ENCODE assay signal across 10 cellular contexts in the genomic region with DNA sequence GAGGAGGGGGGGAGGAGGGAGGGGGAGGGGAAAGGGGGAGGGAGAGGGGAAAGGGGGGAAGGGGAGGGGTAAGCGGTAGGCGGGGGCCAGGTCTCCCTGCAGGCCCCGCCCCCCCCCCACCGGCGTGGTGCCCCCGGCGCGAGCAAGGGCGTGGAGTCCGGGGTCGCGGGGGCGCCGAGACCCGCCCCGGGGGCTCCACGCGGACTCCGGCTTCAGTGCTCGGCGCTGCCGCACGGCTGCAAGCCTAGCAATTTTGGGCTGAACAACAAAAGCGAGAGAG. TPM values are rescaled to one million over a fixed set of nuclear protein-coding genes. Genes with fewer than 3 reads are reported as not detected.
A peak's percentile ranks its signal among the peaks of the same experiment; 100 is the strongest.
DNase-seq lines count a peak whose midpoint lies in the region; ATAC-seq and TF ChIP-seq lines count a peak whose summit lies in the region.
"Had no signal": no experiment of that assay in that cellular context is flagged by ENCODE, and none has a peak within 500 bp of the region (broad histone marks: within the 10 kb centered on the region; RNA-seq: fewer than 3 reads in every experiment).

No MANE protein-coding gene starts in this region.

- H3K27ac ChIP-seq in hepatocyte (peak overlapping the region; percentile 87), smooth muscle cell (ENCODE audit: low read depth) (peak overlapping the region; percentile 31)

- peaks cover 2% of the 10 kb centered on the region; the same call in 1 of the 2 replicates for H3K27me3 ChIP-seq in H7 (ENCODE audit: control insufficient read depth, insufficient read depth, low read length)
- H3K27me3 ChIP-seq in hepatocyte: no peaks in the 10 kb centered on the region
- H3K27me3 ChIP-seq in smooth muscle cell (ENCODE audit: low read depth): no peaks in the 10 kb centered on the region

- H3K4me3 ChIP-seq in H7 (ENCODE audit: insufficient read depth, low read depth, low read length) (peak overlapping the region; percentile 63), hepatocyte (peak overlapping the region; percentile 99), smooth muscle cell (peak overlapping the region; percentile 84)

- 0% methylated on average over 2 of the region's 24 CpGs for WGBS in hepatocyte (ENCODE audit: low lambda C conversion rate, missing lambda C conversion rate)
- WGBS in smooth muscle cell (ENCODE audit: low lambda C conversion rate): 1% methylated on average over 11 of the region's 24 CpGs

- POLR2A ChIA-PET in activated CD4-positive, alpha-beta memory T cell treated with anti-CD3 and anti-CD28 coated beads, Interleukin-2, amount 10 ng/mL, durations not matched to agents 7 days and 5 days (lab: Charles Lee): interaction anchor here (1.2 to 2.7 kb wide), 2 partner anchors 435 to 470 kb away, joined by 4 to 16 read pairs; no protein-coding TSS in a partner anchor

- CTCF ChIA-PET in activated CD4-positive, alpha-beta memory T cell treated with anti-CD3 and anti-CD28 coated beads, Interleukin-2, amount 10 ng/mL, durations not matched to agents 7 days and 5 days (lab: Charles Lee): interaction anchor here (1.5 to 2.3 kb wide), 2 partner anchors 14 to 471 kb away, joined by 8 to 12 read pairs; no protein-coding TSS in a partner anchor

- peak overlapping the region; percentile 56 for H3K4me3 Mint-ChIP-seq in activated CD4-positive, alpha-beta memory T cell treated with anti-CD3 and anti-CD28 coated beads, Interleukin-2, amount 10 ng/mL, durations not matched to agents 7 days and 5 days

- no peak overlapping the region for H3K27ac Mint-ChIP-seq in activated CD4-positive, alpha-beta memory T cell treated with anti-CD3 and anti-CD28 coated beads, Interleukin-2, amount 10 ng/mL, durations not matched to agents 7 days and 5 days

- no peaks in the 10 kb centered on the region for H4K20me1 ChIP-seq in hepatocyte (ENCODE audit: insufficient read depth, poor library complexity, severe bottlenecking)
- H4K20me1 ChIP-seq in smooth muscle cell (ENCODE audit: low read depth): no peaks in the 10 kb centered on the region

- no peaks in the 10 kb centered on the region for H3K9me3 ChIP-seq in hepatocyte (ENCODE audit: low read depth)
- no peaks in the 10 kb centered on the region for H3K9me3 ChIP-seq in smooth muscle cell (replicated peaks; ENCODE audit: low read depth)

- H3K4me1 Mint-ChIP-seq in activated CD4-positive, alpha-beta memory T cell treated with anti-CD3 and anti-CD28 coated beads, Interleukin-2, amount 10 ng/mL, durations not matched to agents 7 days and 5 days: peaks cover 43% of the 10 kb centered on the region

- no peak for DNase-seq in H7
- DNase-seq in activated CD4-positive, alpha-beta memory T cell treated with anti-CD3 and anti-CD28 coated beads, Interleukin-2, amount 10 ng/mL, durations not matched to agents 7 days and 5 days: no peak
- no peak for DNase-seq in hepatocyte (ENCODE audit: low spot score)
- no peak for DNase-seq in smooth muscle cell (lab: John Stamatoyannopoulos, UW; ENCODE audit: unreplicated experiment)
- no peak for DNase-seq in HPDE6-E6E7 (ENCODE audit: extremely low spot score)
- no peak for DNase-seq in omental fat pad (ENCODE audit: low spot score)
- no peak for DNase-seq in AG08396 (ENCODE audit: low spot score)
- DNase-seq: GOT3 had no signal

- peak overlapping the region; percentile 89 for H2AFZ ChIP-seq in hepatocyte
- no peak overlapping the region for H2AFZ ChIP-seq in smooth muscle cell (ENCODE audit: low read depth)

- no peaks in the 10 kb centered on the region for H3K79me2 ChIP-seq in hepatocyte
- no peaks in the 10 kb centered on the region for H3K79me2 ChIP-seq in smooth muscle cell (ENCODE audit: low read depth)

- H3K4me2 ChIP-seq in hepatocyte: peak overlapping the region; percentile 98
- H3K4me2 ChIP-seq in smooth muscle cell: peak overlapping the region; percentile 99

- ATAC-seq in omental fat pad (ENCODE audit: low FRiP score): no peak
- no peak for ATAC-seq in HG02759 (IDR thresholded peaks at IDR 0.05; ENCODE audit: unreplicated experiment)

- H3K36me3 ChIP-seq in H7 (replicated peaks; ENCODE audit: control insufficient read depth, insufficient read depth, low read length): no peaks in the 10 kb centered on the region
- no peaks in the 10 kb centered on the region for H3K36me3 ChIP-seq in hepatocyte (replicated peaks; ENCODE audit: insufficient read depth, low read depth)
- H3K36me3 ChIP-seq in smooth muscle cell (ENCODE audit: low read depth): no peaks in the 10 kb centered on the region

- H3K4me1 ChIP-seq in hepatocyte (ENCODE audit: insufficient read depth) (peaks cover 29% of the 10 kb centered on the region), smooth muscle cell (ENCODE audit: low read depth) (peaks cover 18% of the 10 kb centered on the region)

- no peaks in the 10 kb centered on the region for H3K27me3 Mint-ChIP-seq in activated CD4-positive, alpha-beta memory T cell treated with anti-CD3 and anti-CD28 coated beads, Interleukin-2, amount 10 ng/mL, durations not matched to agents 7 days and 5 days

- no peaks in the 10 kb centered on the region for H3K9me3 Mint-ChIP-seq in activated CD4-positive, alpha-beta memory T cell treated with anti-CD3 and anti-CD28 coated beads, Interleukin-2, amount 10 ng/mL, durations not matched to agents 7 days and 5 days

- H3K9me2 ChIP-seq in hepatocyte (replicated peaks; ENCODE audit: insufficient read depth): no peaks in the 10 kb centered on the region

- H3F3A ChIP-seq in smooth muscle cell (ENCODE audit: low read depth): peaks cover 15% of the 10 kb centered on the region

- H3K9ac ChIP-seq in smooth muscle cell (ENCODE audit: low read depth): no peak overlapping the region

- H3K36me3 Mint-ChIP-seq in activated CD4-positive, alpha-beta memory T cell treated with anti-CD3 and anti-CD28 coated beads, Interleukin-2, amount 10 ng/mL, durations not matched to agents 7 days and 5 days (ENCODE audit: low read depth): no peaks in the 10 kb centered on the region

- TF ChIP-seq CTCF in hepatocyte (IDR thresholded peaks at IDR 0.05; ENCODE audit: poor library complexity) (no peak), smooth muscle cell (IDR thresholded peaks at IDR 0.05; ENCODE audit: borderline replicate concordance, insufficient read depth, poor library complexity, severe bottlenecking) (no peak), omental fat pad (IDR thresholded peaks at IDR 0.05) (no peak)

RNA-seq across cellular contexts. Expression of a gene that starts 10.8 kb away (rescaled TPM):
- not detected in 2 replicates for total RNA-seq in H7 (2014; rRNA removed; shearing (Covaris generic))
- total RNA-seq in activated CD4-positive, alpha-beta memory T cell treated with anti-CD3 and anti-CD28 coated beads, Interleukin-2, amount 10 ng/mL, durations not matched to agents 7 days and 5 days: not detected
- total RNA-seq in hepatocyte: not detected in 2 replicates
- 0.86 TPM in 1 of 2 replicates, not detected in the other for polyA plus RNA-seq in hepatocyte
- not detected in 2 replicates for total RNA-seq in smooth muscle cell
- polyA plus RNA-seq in smooth muscle cell: 0.59 TPM in 1 of 2 replicates, not detected in the other
- not detected for total RNA-seq in omental fat pad
- total RNA-seq: T-helper 1 cell treated with Interleukin-12 subunit alpha and Interleukin-12 subunit beta and Interleukin-4 antibody, amounts not matched to agents 30 ng/mL and 1 ng/mL, for 36 hours had no signal

RNA-seq across cellular contexts. Expression of a gene that starts 15.8 kb away (rescaled TPM):
- 71.2 and 80.5 TPM in 2 replicates for total RNA-seq in H7 (2014; rRNA removed; shearing (Covaris generic))
- total RNA-seq in activated CD4-positive, alpha-beta memory T cell treated with anti-CD3 and anti-CD28 coated beads, Interleukin-2, amount 10 ng/mL, durations not matched to agents 7 days and 5 days: 10 to 100 TPM; 34.2 to 38.7 TPM
- 20.8 and 32.5 TPM in 2 replicates for total RNA-seq in hepatocyte
- 66.9 and 81.4 TPM in 2 replicates for polyA plus RNA-seq in hepatocyte
- total RNA-seq in smooth muscle cell: 24.7 and 42.9 TPM in 2 replicates
- 118 and 129 TPM in 2 replicates for polyA plus RNA-seq in smooth muscle cell
- total RNA-seq in omental fat pad: 10 to 100 TPM; 15.8 to 37.9 (median 20.3) TPM

RNA-seq across cellular contexts. Expression of a gene that starts 31.8 kb away (rescaled TPM):
- total RNA-seq in H7 (2014; rRNA removed; shearing (Covaris generic)): 19.2 and 20.9 TPM in 2 replicates
- total RNA-seq in activated CD4-positive, alpha-beta memory T cell treated with anti-CD3 and anti-CD28 coated beads, Interleukin-2, amount 10 ng/mL, durations not matched to agents 7 days and 5 days: 10 to 100 TPM; 22.5 to 23.4 TPM
- total RNA-seq in hepatocyte (10.5 and 14.2 TPM in 2 replicates), smooth muscle cell (10.9 and 13.8 TPM in 2 replicates), omental fat pad (10 to 100 TPM; 14.5 to 35.4 (median 16.3) TPM)
- polyA plus RNA-seq in hepatocyte (10.7 and 15.5 TPM in 2 replicates), smooth muscle cell (22.2 and 26.0 TPM in 2 replicates)

RNA-seq across cellular contexts. Expression of a gene that starts 55.3 kb away (rescaled TPM):
- 10.8 and 12.7 TPM in 2 replicates for total RNA-seq in H7 (2014; rRNA removed; shearing (Covaris generic))
- total RNA-seq in activated CD4-positive, alpha-beta memory T cell treated with anti-CD3 and anti-CD28 coated beads, Interleukin-2, amount 10 ng/mL, durations not matched to agents 7 days and 5 days: not detected
- total RNA-seq in hepatocyte: 5.7 and 9.7 TPM in 2 replicates
- 14.0 and 23.0 TPM in 2 replicates for polyA plus RNA-seq in hepatocyte
- total RNA-seq in smooth muscle cell: 59.9 and 87.7 TPM in 2 replicates
- polyA plus RNA-seq in smooth muscle cell: 180 and 234 TPM in 2 replicates
- total RNA-seq in omental fat pad: 1 to 10 TPM; 3.6 to 7.3 (median 4.0) TPM
